Comparison of ENCODE assay signal across 16 cellular contexts in genomic region chr11:1233351-1234053, GRCh38. TPM values are rescaled to one million over a fixed set of nuclear protein-coding genes. Genes with fewer than 3 reads are reported as not detected.
A peak's percentile ranks its signal among the peaks of the same experiment; 100 is the strongest.
DNase-seq lines count a peak whose midpoint lies in the region; TF ChIP-seq lines count a peak whose summit lies in the region.
"Had no signal": no experiment of that assay in that cellular context is flagged by ENCODE, and none has a peak within 500 bp of the region (broad histone marks: within the 10 kb centered on the region; RNA-seq: fewer than 3 reads in every experiment).

No MANE protein-coding gene starts in this region.

- H3K9me3 ChIP-seq in left ventricle myocardium inferior (replicated peaks): no peaks in the 10 kb centered on the region
- no peaks in the 10 kb centered on the region for H3K9me3 ChIP-seq in sigmoid colon
- no peaks in the 10 kb centered on the region for H3K9me3 ChIP-seq in esophagus squamous epithelium
- H3K9me3 ChIP-seq: SJCRH30 had no signal

- no peak overlapping the region for H3K4me3 ChIP-seq in left ventricle myocardium inferior
- H3K4me3 ChIP-seq in sigmoid colon: no peak overlapping the region
- no peak overlapping the region for H3K4me3 ChIP-seq in esophagus squamous epithelium
- H3K4me3 ChIP-seq: SJCRH30 had no signal

- TF ChIP-seq CTCF in left ventricle myocardium inferior (IDR thresholded peaks at IDR 0.05; ENCODE audit: borderline replicate concordance) (no peak), sigmoid colon (IDR thresholded peaks at IDR 0.05) (no peak), esophagus squamous epithelium (IDR thresholded peaks at IDR 0.05) (peak in 1 of 6 experiments; percentile 9)

- TF ChIP-seq POLR2A in sigmoid colon (IDR thresholded peaks at IDR 0.05): no peak
- TF ChIP-seq POLR2A in esophagus squamous epithelium (IDR thresholded peaks at IDR 0.05): no peak

- DNase-seq in DMS53 (lab: John Stamatoyannopoulos, UW): peak; percentile 49
- no peak for DNase-seq in DMS53 treated with DMSO at 0.1 percent for 48 hours (lab: John Stamatoyannopoulos, UW; ENCODE audit: unreplicated experiment)
- peak; percentile 45 for DNase-seq in NCI-H345 (lab: John Stamatoyannopoulos, UW)
- DNase-seq in left ventricle myocardium inferior: peak; percentile 4
- peak; percentile 53 for DNase-seq in sigmoid colon
- DNase-seq in esophagus squamous epithelium (lab: John Stamatoyannopoulos, UW): no peak
- DNase-seq in NCI-H187 (lab: John Stamatoyannopoulos, UW): no peak
- DNase-seq in NCI-H2107 (lab: John Stamatoyannopoulos, UW): no peak
- DNase-seq: activated CD8-positive, alpha-beta T cell treated with anti-CD3 and anti-CD28 coated beads, Interleukin-2, amount 10 ng/mL, durations not matched to agents 7 days and 5 days; effector CD8-positive, alpha-beta T cell; foreskin keratinocyte; KBM-7; NCI-H1436; SJCRH30 had no signal

- H3K4me1 ChIP-seq in left ventricle myocardium inferior (no peaks in the 10 kb centered on the region), sigmoid colon (no peaks in the 10 kb centered on the region), esophagus squamous epithelium (peaks cover 0 to 28% (median 0%) of the 10 kb centered on the region in 3 donors)
- H3K4me1 ChIP-seq: foreskin keratinocyte, SJCRH30 had no signal

- WGBS in sigmoid colon, 2 donors: 21 to 61% methylated on average over 21 of the region's 21 CpGs
- WGBS in esophagus squamous epithelium, 2 donors: no CpG with 5 or more reads among the region's 21 CpGs

- intact Hi-C loops in left ventricle myocardium inferior (cut with micrococcal nuclease): no loop called here
- intact Hi-C loops in sigmoid colon (cut with DNase I): no loop called here
- intact Hi-C loops in esophagus squamous epithelium (cut with DNase I): no loop called here

- TF ChIP-seq EP300 in sigmoid colon (IDR thresholded peaks at IDR 0.05): no peak

- peaks cover 40% of the 10 kb centered on the region for H3K27me3 ChIP-seq in left ventricle myocardium inferior (ENCODE audit: low read depth)
- peaks cover 0 to 25% (median 19%) of the 10 kb centered on the region in 3 donors for H3K27me3 ChIP-seq in sigmoid colon
- H3K27me3 ChIP-seq in esophagus squamous epithelium: peaks cover 0 to 56% (median 0%) of the 10 kb centered on the region in 4 donors

- H3K36me3 ChIP-seq in left ventricle myocardium inferior: no peaks in the 10 kb centered on the region
- no peaks in the 10 kb centered on the region for H3K36me3 ChIP-seq in sigmoid colon
- H3K36me3 ChIP-seq in esophagus squamous epithelium: no peaks in the 10 kb centered on the region
- H3K36me3 ChIP-seq: SJCRH30 had no signal

- H3K27ac ChIP-seq in left ventricle myocardium inferior (replicated peaks): no peak overlapping the region
- no peak overlapping the region for H3K27ac ChIP-seq in sigmoid colon
- H3K27ac ChIP-seq in esophagus squamous epithelium: peak overlapping the region in 2 of 4 donors; percentile 10 to 21
- H3K27ac ChIP-seq: foreskin keratinocyte, SJCRH30 had no signal

RNA-seq across cellular contexts. Expression of gene MUC5B, which starts 10.6 kb away (rescaled TPM):
- total RNA-seq in left ventricle myocardium inferior (not detected), sigmoid colon (under 1 TPM in 1 of 4 donors, not detected in 3; 0.83 TPM), esophagus squamous epithelium (100 to 1,000 TPM in 1 of 4 donors, 1 to 10 TPM in 1, under 1 TPM in 2; 0.04 to 139 (median 1.6) TPM)
- 100 to 1,000 TPM in 1 of 3 donors, 1 to 10 TPM in 2; 1.4 to 131 (median 4.2) TPM for polyA plus RNA-seq in sigmoid colon
- total RNA-seq: A172; activated CD8-positive, alpha-beta T cell treated with anti-CD3 and anti-CD28 coated beads, Interleukin-2, amount 10 ng/mL, durations not matched to agents 7 days and 5 days; CD8-positive, alpha-beta T cell; foreskin keratinocyte; SJCRH30 had no signal
- polyA plus RNA-seq: foreskin keratinocyte had no signal

Comparison
In these comparisons a context has a peak if more than half of its experiments do, and no peak if none do; other contexts are left out.
1. DNase-seq: peak in DMS53 (single experiment), NCI-H345 (single experiment), left ventricle myocardium inferior (single experiment) and sigmoid colon (single experiment); none in DMS53 treated with DMSO at 0.1 percent for 48 hours (single experiment), esophagus squamous epithelium (single experiment), NCI-H187 (0 of 2) and NCI-H2107 (single experiment).